ENCODE assay signal across 1 cellular context in genomic region chr15:40873625-40874561, GRCh38.
TF ChIP-seq lines count a peak whose summit lies in the region.

Gene RHOV (minus strand): TSS chr15:40874234. CDS start chr15:40874139, 95 bp downstream.

TF ChIP-seq in HCT116, 20 proteins besides CTCF, POLR2A, EP300 and RAD21 (continued from another document):
- TF ChIP-seq ZBTB33 (IDR thresholded peaks at IDR 0.05; ENCODE audit: extremely low read depth, insufficient replicate concordance, low read length), result no peak
- TF ChIP-seq EZH2phosphoT487 (IDR thresholded peaks at IDR 0.05; ENCODE audit: borderline replicate concordance), result no peak
- TF ChIP-seq SIN3A (IDR thresholded peaks at IDR 0.05; ENCODE audit: low read depth), result no peak
- TF ChIP-seq EGR1 (IDR thresholded peaks at IDR 0.05; ENCODE audit: low read depth), result no peak
- TF ChIP-seq JUND (IDR thresholded peaks at IDR 0.05), result no peak
TF ChIP-seq in HCT116: peak in this region for 3.
